9 cellular contexts compared by ENCODE assay signal in the genomic region with DNA sequence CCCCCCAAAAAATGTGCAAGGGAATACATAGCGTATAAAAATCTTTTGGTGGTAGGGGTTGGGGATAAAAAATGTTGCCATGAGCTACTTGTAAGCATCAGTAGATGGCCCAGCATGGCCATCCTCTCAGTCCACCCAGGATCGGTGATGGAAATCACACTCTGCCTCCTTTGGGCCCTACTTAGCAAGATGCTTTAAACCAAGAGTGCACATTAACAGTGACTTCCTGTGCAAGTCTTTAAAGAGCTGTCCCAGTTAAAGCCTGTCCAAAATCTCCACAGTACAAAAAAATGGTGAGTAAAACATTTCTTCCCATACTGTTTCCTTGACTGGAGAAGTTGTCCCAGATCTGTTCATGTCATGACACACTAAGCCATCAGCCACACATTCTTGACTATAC. TPM values are rescaled to one million over a fixed set of nuclear protein-coding genes. Genes with fewer than 3 reads are reported as not detected.
DNase-seq lines count a peak whose midpoint lies in the region; ATAC-seq and TF ChIP-seq lines count a peak whose summit lies in the region.
"Had no signal": no experiment of that assay in that cellular context is flagged by ENCODE, and none has a peak within 500 bp of the region (broad histone marks: within the 10 kb centered on the region; RNA-seq: fewer than 3 reads in every experiment).

No MANE protein-coding gene starts in this region.

- ATAC-seq in right cardiac atrium (no peak), upper lobe of right lung (no peak), HG03457 (IDR thresholded peaks at IDR 0.05; ENCODE audit: unreplicated experiment) (no peak)

- H3K9me3 ChIP-seq in left ventricle myocardium inferior (replicated peaks) = no peaks in the 10 kb centered on the region
- no peaks in the 10 kb centered on the region for H3K9me3 ChIP-seq in right cardiac atrium (ENCODE audit: control insufficient read depth, low read length)
- no peaks in the 10 kb centered on the region for H3K9me3 ChIP-seq in upper lobe of right lung

- DNase-seq in left ventricle myocardium inferior (no peak), right cardiac atrium (no peak), M059J (ENCODE audit: low read depth) (peak; percentile 9), upper lobe of right lung (no peak), NCI-H187 treated with DMSO at 0.1 percent for 48 hours (lab: John Stamatoyannopoulos, UW) (no peak), NCI-H526 (lab: John Stamatoyannopoulos, UW) (no peak)
- peak; percentile 18 for DNase-seq in central memory CD4-positive, alpha-beta T cell
- DNase-seq: PC-9 had no signal

- H3K4me1 ChIP-seq in left ventricle myocardium inferior = peaks cover 21% of the 10 kb centered on the region
- H3K4me1 ChIP-seq in right cardiac atrium (ENCODE audit: control insufficient read depth, insufficient read depth, low read length) = peaks cover 4% of the 10 kb centered on the region
- peaks cover 36% of the 10 kb centered on the region for H3K4me1 ChIP-seq in upper lobe of right lung

- no peaks in the 10 kb centered on the region for H3K27me3 ChIP-seq in left ventricle myocardium inferior (ENCODE audit: low read depth)
- H3K27me3 ChIP-seq in right cardiac atrium (ENCODE audit: control insufficient read depth, insufficient read depth) = no peaks in the 10 kb centered on the region
- no peaks in the 10 kb centered on the region for H3K27me3 ChIP-seq in upper lobe of right lung

- H3K4me3 ChIP-seq in left ventricle myocardium inferior (no peak overlapping the region), right cardiac atrium (ENCODE audit: low read length) (no peak overlapping the region), upper lobe of right lung (no peak overlapping the region)
- H3K4me3 ChIP-seq: PC-9 had no signal

- H3K27ac ChIP-seq in left ventricle myocardium inferior (replicated peaks) (peak overlapping the region; percentile 58), right cardiac atrium (ENCODE audit: low read length) (no peak overlapping the region), upper lobe of right lung (peak overlapping the region; percentile 20)
- H3K27ac ChIP-seq: PC-9 had no signal

- H3K36me3 ChIP-seq in left ventricle myocardium inferior = no peaks in the 10 kb centered on the region
- no peaks in the 10 kb centered on the region for H3K36me3 ChIP-seq in upper lobe of right lung

- intact Hi-C loops in left ventricle myocardium inferior (cut with micrococcal nuclease) = no loop called here
- intact Hi-C loops in right cardiac atrium (cut with DNase I) = no loop called here
- intact Hi-C loops in upper lobe of right lung (cut with DNase I) = no loop called here

- WGBS in right cardiac atrium = 93% methylated on average over 2 of the region's 2 CpGs

- TF ChIP-seq CTCF in left ventricle myocardium inferior (IDR thresholded peaks at IDR 0.05; ENCODE audit: borderline replicate concordance) (no peak), upper lobe of right lung (IDR thresholded peaks at IDR 0.05) (no peak)

RNA-seq across cellular contexts. Expression of a gene that starts 18.0 kb away (rescaled TPM):
- 7.1 TPM for total RNA-seq in left ventricle myocardium inferior
- 10 to 100 TPM; 13.9 to 18.8 (median 14.5) TPM for total RNA-seq in right cardiac atrium
- polyA plus RNA-seq in right cardiac atrium = 4.8 TPM
- 6.0 and 10.3 TPM in 2 replicates for total RNA-seq in M059J (2014; rRNA removed; shearing (Covaris generic))
- 51.4 TPM for total RNA-seq in upper lobe of right lung

Comparison
In these comparisons a context has a peak if more than half of its experiments do, and no peak if none do; other contexts are left out.
1. DNase-seq: peak in M059J (single experiment) and central memory CD4-positive, alpha-beta T cell (single experiment); none in left ventricle myocardium inferior (single experiment), right cardiac atrium (0 of 3), upper lobe of right lung (single experiment), NCI-H187 treated with DMSO at 0.1 percent for 48 hours (single experiment) and NCI-H526 (0 of 2).